18 cellular contexts compared by ENCODE assay signal in genomic region chr12:58803893-58804292, GRCh38.
DNase-seq lines count a peak whose midpoint lies in the region; ATAC-seq and TF ChIP-seq lines count a peak whose summit lies in the region.
"Had no signal": no experiment of that assay in that cellular context is flagged by ENCODE, and none has a peak within 500 bp of the region (broad histone marks: within the 10 kb centered on the region; RNA-seq: fewer than 3 reads in every experiment).

No MANE protein-coding gene starts in this region.

- no peak overlapping the region for H3K4me3 Mint-ChIP-seq in CD4-positive, alpha-beta memory T cell
- no peak overlapping the region for H3K4me3 Mint-ChIP-seq in CD8-positive, alpha-beta memory T cell
- H3K4me3 Mint-ChIP-seq: B cell; nephron; stimulated activated effector memory CD8-positive, alpha-beta T cell treated with anti-CD3 and anti-CD28 coated beads, Interleukin-12 subunit alpha, Interleukin-12 subunit beta, amount 100 ng/mL, for 72 hours had no signal

- ATAC-seq in left ventricle myocardium superior (peak; percentile 24), GM21447 (IDR thresholded peaks at IDR 0.05; ENCODE audit: unreplicated experiment) (no peak)
- ATAC-seq: stimulated activated effector memory CD8-positive, alpha-beta T cell treated with anti-CD3 and anti-CD28 coated beads, Interleukin-12 subunit alpha, Interleukin-12 subunit beta, amount 100 ng/mL, for 72 hours had no signal

- WGBS in hepatocyte (ENCODE audit: low lambda C conversion rate, missing lambda C conversion rate) = 79% methylated on average over 2 of the region's 2 CpGs

- H3K9me3 ChIP-seq in right atrium auricular region = peaks cover 0 to 5% of the 10 kb centered on the region in 2 donors
- no peaks in the 10 kb centered on the region for H3K9me3 ChIP-seq in hepatocyte (ENCODE audit: low read depth)
- H3K9me3 ChIP-seq in CD4-positive, alpha-beta memory T cell (ENCODE audit: control insufficient read depth in 1 of 2, low read length in 2 of 2) = no peaks in the 10 kb centered on the region
- no peaks in the 10 kb centered on the region for H3K9me3 ChIP-seq in CD8-positive, alpha-beta memory T cell (ENCODE audit: low read length)

- H3K4me2 ChIP-seq in hepatocyte = no peak overlapping the region

- H3K4me3 ChIP-seq in right atrium auricular region (no peak overlapping the region), hepatocyte (no peak overlapping the region)
- H3K4me3 ChIP-seq in CD4-positive, alpha-beta memory T cell (ENCODE audit: low read length in 2 of 2) = no peak overlapping the region
- no peak overlapping the region for H3K4me3 ChIP-seq in CD8-positive, alpha-beta memory T cell (ENCODE audit: low read length)
- H3K4me3 ChIP-seq: dorsolateral prefrontal cortex had no signal

- intact Hi-C loops in left ventricle myocardium superior (cut with micrococcal nuclease) = no loop called here
- intact Hi-C loops in CD4-positive, alpha-beta memory T cell (cut with micrococcal nuclease) = no loop called here

- peaks cover 0 to 8% (median 6%) of the 10 kb centered on the region in 8 donors for H3K9me3 Mint-ChIP-seq in CD4-positive, alpha-beta memory T cell
- peaks cover 0 to 17% (median 8%) of the 10 kb centered on the region in 5 donors for H3K9me3 Mint-ChIP-seq in CD8-positive, alpha-beta memory T cell
- H3K9me3 Mint-ChIP-seq: stimulated activated effector memory CD8-positive, alpha-beta T cell treated with anti-CD3 and anti-CD28 coated beads, Interleukin-12 subunit alpha, Interleukin-12 subunit beta, amount 100 ng/mL, for 72 hours had no signal

- no peaks in the 10 kb centered on the region for H3K27me3 Mint-ChIP-seq in CD4-positive, alpha-beta memory T cell
- no peaks in the 10 kb centered on the region for H3K27me3 Mint-ChIP-seq in CD8-positive, alpha-beta memory T cell
- H3K27me3 Mint-ChIP-seq: B cell had no signal

- CTCF ChIA-PET in CD4-positive, alpha-beta memory T cell (lab: Charles Lee; ENCODE audit: partially characterized antibody) = no interaction called here
- CTCF ChIA-PET in CD8-positive, alpha-beta memory T cell (lab: Charles Lee) = no interaction called here

- H3K27ac Mint-ChIP-seq in CD4-positive, alpha-beta memory T cell = no peak overlapping the region
- no peak overlapping the region for H3K27ac Mint-ChIP-seq in CD8-positive, alpha-beta memory T cell
- H3K27ac Mint-ChIP-seq: B cell; stimulated activated effector memory CD8-positive, alpha-beta T cell treated with anti-CD3 and anti-CD28 coated beads, Interleukin-12 subunit alpha, Interleukin-12 subunit beta, amount 100 ng/mL, for 72 hours had no signal

- H3K36me3 ChIP-seq in right atrium auricular region (no peaks in the 10 kb centered on the region), hepatocyte (replicated peaks; ENCODE audit: insufficient read depth, low read depth) (no peaks in the 10 kb centered on the region)
- H3K36me3 ChIP-seq in CD4-positive, alpha-beta memory T cell (ENCODE audit: insufficient read depth, low read length) = no peaks in the 10 kb centered on the region
- H3K36me3 ChIP-seq in CD8-positive, alpha-beta memory T cell (ENCODE audit: insufficient read depth, low read length) = no peaks in the 10 kb centered on the region

- no peaks in the 10 kb centered on the region for H3K4me1 Mint-ChIP-seq in CD4-positive, alpha-beta memory T cell
- no peaks in the 10 kb centered on the region for H3K4me1 Mint-ChIP-seq in CD8-positive, alpha-beta memory T cell
- H3K4me1 Mint-ChIP-seq: B cell; stimulated activated effector memory CD8-positive, alpha-beta T cell treated with anti-CD3 and anti-CD28 coated beads, Interleukin-12 subunit alpha, Interleukin-12 subunit beta, amount 100 ng/mL, for 72 hours had no signal

- H3K27ac ChIP-seq in right atrium auricular region (no peak overlapping the region), hepatocyte (no peak overlapping the region)
- H3K27ac ChIP-seq in CD4-positive, alpha-beta memory T cell (ENCODE audit: low read depth, low read length) = no peak overlapping the region
- H3K27ac ChIP-seq in CD8-positive, alpha-beta memory T cell (ENCODE audit: low read depth, low read length) = no peak overlapping the region
- H3K27ac ChIP-seq: dorsolateral prefrontal cortex had no signal

- no peak overlapping the region for H2AFZ ChIP-seq in hepatocyte

- no peaks in the 10 kb centered on the region for H4K20me1 ChIP-seq in hepatocyte (ENCODE audit: insufficient read depth, poor library complexity, severe bottlenecking)

- H3K27me3 ChIP-seq in right atrium auricular region = no peaks in the 10 kb centered on the region
- no peaks in the 10 kb centered on the region for H3K27me3 ChIP-seq in hepatocyte
- H3K27me3 ChIP-seq in CD4-positive, alpha-beta memory T cell (ENCODE audit: insufficient read depth, low read length) = no peaks in the 10 kb centered on the region
- no peaks in the 10 kb centered on the region for H3K27me3 ChIP-seq in CD8-positive, alpha-beta memory T cell (ENCODE audit: insufficient read depth, low read length, poor library complexity, severe bottlenecking)
- H3K27me3 ChIP-seq: dorsolateral prefrontal cortex had no signal

- POLR2A ChIA-PET in CD4-positive, alpha-beta memory T cell (lab: Charles Lee; ENCODE audit: partially characterized antibody) = no interaction called here
- POLR2A ChIA-PET in CD8-positive, alpha-beta memory T cell (lab: Charles Lee) = no interaction called here

- no peaks in the 10 kb centered on the region for H3K9me2 ChIP-seq in hepatocyte (replicated peaks; ENCODE audit: insufficient read depth)

- H3K4me1 ChIP-seq in right atrium auricular region = no peaks in the 10 kb centered on the region
- H3K4me1 ChIP-seq in hepatocyte (ENCODE audit: insufficient read depth) = peaks cover 2% of the 10 kb centered on the region
- no peaks in the 10 kb centered on the region for H3K4me1 ChIP-seq in CD4-positive, alpha-beta memory T cell (ENCODE audit: insufficient read depth, low read length)
- no peaks in the 10 kb centered on the region for H3K4me1 ChIP-seq in CD8-positive, alpha-beta memory T cell (ENCODE audit: insufficient read depth, low read length)

- H3K79me2 ChIP-seq in hepatocyte = no peaks in the 10 kb centered on the region

- DNase-seq in left ventricle myocardium superior = no peak
- DNase-seq in right atrium auricular region (ENCODE audit: low spot score) = no peak
- peak; percentile 97 for DNase-seq in amniotic epithelial cell (ENCODE audit: low read depth)
- peak; percentile 26 for DNase-seq in hepatocyte (ENCODE audit: low spot score)
- DNase-seq in SIG-M5 (lab: John Stamatoyannopoulos, UW) = no peak
- DNase-seq in CD4-positive, alpha-beta memory T cell = no peak
- DNase-seq in CD8-positive, alpha-beta memory T cell = no peak
- DNase-seq: activated CD4-positive, alpha-beta T cell treated with anti-CD3 and anti-CD28 coated beads, Interleukin-2, amount 50 U/mL, for 4 hours; activated naive CD4-positive, alpha-beta T cell treated with Interleukin-2 at 50 U/mL for 16 hours; dorsolateral prefrontal cortex; GF-D8; H7; NCI-H524; stimulated activated CD4-positive, alpha-beta T cell treated with anti-CD3 and anti-CD28 coated beads, Interleukin-15, amount 100 ng/mL, for 24 hours had no signal

- TF ChIP-seq CTCF in right atrium auricular region (IDR thresholded peaks at IDR 0.05) (no peak), hepatocyte (IDR thresholded peaks at IDR 0.05; ENCODE audit: poor library complexity) (no peak)

- no peaks in the 10 kb centered on the region for H3K36me3 Mint-ChIP-seq in CD4-positive, alpha-beta memory T cell
- H3K36me3 Mint-ChIP-seq in CD8-positive, alpha-beta memory T cell = no peaks in the 10 kb centered on the region
- H3K36me3 Mint-ChIP-seq: stimulated activated effector memory CD8-positive, alpha-beta T cell treated with anti-CD3 and anti-CD28 coated beads, Interleukin-12 subunit alpha, Interleukin-12 subunit beta, amount 100 ng/mL, for 72 hours had no signal

Comparison
In these comparisons a context has a peak if more than half of its experiments do, and no peak if none do; other contexts are left out.
1. DNase-seq: peak in amniotic epithelial cell (single experiment) and hepatocyte (single experiment); none in left ventricle myocardium superior (single experiment), right atrium auricular region (single experiment), SIG-M5 (single experiment), CD4-positive, alpha-beta memory T cell (0 of 5) and CD8-positive, alpha-beta memory T cell (0 of 5).